12 cellular contexts compared by ENCODE assay signal in genomic region chr7:99035723-99036530, GRCh38.
DNase-seq lines count a peak whose midpoint lies in the region; ATAC-seq and TF ChIP-seq lines count a peak whose summit lies in the region.
"Had no signal": no experiment of that assay in that cellular context is flagged by ENCODE, and none has a peak within 500 bp of the region (broad histone marks: within the 10 kb centered on the region; RNA-seq: fewer than 3 reads in every experiment).

No MANE protein-coding gene starts in this region.

- H3K27me3 ChIP-seq in thoracic aorta (replicated peaks; ENCODE audit: insufficient read depth) (no peaks in the 10 kb centered on the region), SJCRH30 (no peaks in the 10 kb centered on the region)

- peak; percentile 6 for DNase-seq in activated T-cell treated with anti-CD3 and anti-CD28 coated beads, Interleukin-2, amount 50 U/mL, for 1 hour
- DNase-seq in activated T-cell treated with anti-CD3 and anti-CD28 coated beads, Interleukin-2, amount 50 U/mL, for 48 hours: no peak
- DNase-seq in memory B cell (ENCODE audit: low spot score in 2 of 2): no peak
- DNase-seq in thoracic aorta (ENCODE audit: low spot score): no peak
- DNase-seq in SJCRH30: no peak
- DNase-seq in nephron progenitor cell: no peak
- DNase-seq: COR-L47, KG1, NCI-H1105 had no signal

- H3K36me3 ChIP-seq in thoracic aorta (peaks cover 66% of the 10 kb centered on the region), SJCRH30 (peaks cover 81% of the 10 kb centered on the region)

- H3K27ac ChIP-seq in angular gyrus (ENCODE audit: low read depth, low read length) (peak overlapping the region; percentile 69), thoracic aorta (peak overlapping the region; percentile 54 to 55), SJCRH30 (no peak overlapping the region)
- H3K27ac ChIP-seq: C4-2B had no signal

- TF ChIP-seq CTCF in thoracic aorta (IDR thresholded peaks at IDR 0.05) (no peak), nephron progenitor cell (IDR thresholded peaks at IDR 0.05) (no peak)

- H3K36me3 Mint-ChIP-seq in memory B cell (peaks cover 41% of the 10 kb centered on the region), nephron progenitor cell (ENCODE audit: low read depth) (peaks cover 73% of the 10 kb centered on the region)

- H3K9me3 Mint-ChIP-seq in memory B cell (no peaks in the 10 kb centered on the region), nephron progenitor cell (no peaks in the 10 kb centered on the region)

- H3K9me3 ChIP-seq in thoracic aorta (no peaks in the 10 kb centered on the region), SJCRH30 (replicated peaks) (no peaks in the 10 kb centered on the region)

- H3K27ac Mint-ChIP-seq in memory B cell: peak overlapping the region; percentile 59
- H3K27ac Mint-ChIP-seq in nephron progenitor cell: no peak overlapping the region

- H3K4me3 Mint-ChIP-seq in memory B cell (no peak overlapping the region), nephron progenitor cell (no peak overlapping the region)

- peaks cover 13 to 51% of the 10 kb centered on the region in 2 donors for H3K4me1 ChIP-seq in thoracic aorta (ENCODE audit: control insufficient read depth in 1 of 2, low read depth in 2 of 2)
- H3K4me1 ChIP-seq in SJCRH30: no peaks in the 10 kb centered on the region

- H3K4me1 Mint-ChIP-seq in memory B cell (no peaks in the 10 kb centered on the region), nephron progenitor cell (peaks cover 14% of the 10 kb centered on the region)

- no peak overlapping the region for H3K4me3 ChIP-seq in thoracic aorta
- no peak overlapping the region for H3K4me3 ChIP-seq in SJCRH30

- H3K27me3 Mint-ChIP-seq in memory B cell: no peaks in the 10 kb centered on the region
- peaks cover 3% of the 10 kb centered on the region for H3K27me3 Mint-ChIP-seq in nephron progenitor cell (ENCODE audit: low read depth, poor library complexity)

- ATAC-seq in memory B cell (ENCODE audit: low read depth) (no peak), thoracic aorta (ENCODE audit: insufficient number of reproducible peaks, low FRiP score, low read depth) (no peak), GM18868 (IDR thresholded peaks at IDR 0.05; ENCODE audit: unreplicated experiment) (no peak)
